14 cellular contexts compared by ENCODE assay signal in the genomic region with DNA sequence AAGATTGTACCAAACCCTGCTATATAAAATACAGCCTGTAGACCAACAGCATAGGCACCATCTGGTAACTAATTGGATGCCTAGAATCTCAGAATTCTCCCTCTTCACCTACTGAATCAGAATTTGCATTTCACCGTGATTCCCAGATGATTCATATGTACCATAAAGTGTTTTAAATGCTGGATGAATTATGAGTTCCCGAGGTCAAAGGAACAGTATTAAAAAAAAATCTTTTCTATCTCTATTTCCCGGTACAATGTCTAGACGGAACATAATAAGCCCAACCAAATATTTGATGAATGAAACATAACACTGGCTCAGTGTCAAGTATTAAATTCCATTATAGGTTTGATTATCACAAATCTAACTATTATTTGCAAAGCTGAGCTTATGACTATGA.
DNase-seq lines count a peak whose midpoint lies in the region; ATAC-seq and TF ChIP-seq lines count a peak whose summit lies in the region.
"Had no signal": no experiment of that assay in that cellular context is flagged by ENCODE, and none has a peak within 500 bp of the region (broad histone marks: within the 10 kb centered on the region; RNA-seq: fewer than 3 reads in every experiment).

No MANE protein-coding gene starts in this region.

- in situ Hi-C loops in GM23248 (cut with MboI), result no loop called here

- H3K4me3 Mint-ChIP-seq in activated naive CD8-positive, alpha-beta T cell treated with anti-CD3 and anti-CD28 coated beads, Interleukin-2, amount 50 U/mL, for 24 hours, result no peak overlapping the region
- H3K4me3 Mint-ChIP-seq: activated CD8-positive, alpha-beta T cell treated with anti-CD3 and anti-CD28 coated beads for 36 hours; CD14-positive monocyte had no signal

- H3K27me3 ChIP-seq in GM23248 (replicated peaks; ENCODE audit: insufficient read depth) (no peaks in the 10 kb centered on the region), fibroblast of lung (ENCODE audit: control insufficient read depth, insufficient read depth, low read length) (no peaks in the 10 kb centered on the region)
- H3K27me3 ChIP-seq: spleen had no signal

- 0 out of 2 replicates have a peak overlapping the region, but pooled peaks have one; percentile 7 for H3K27ac ChIP-seq in GM23248
- no peak overlapping the region for H3K27ac ChIP-seq in fibroblast of lung (ENCODE audit: insufficient read depth, low read length)
- H3K27ac ChIP-seq: spleen had no signal

- H2AFZ ChIP-seq in GM23248, result peak overlapping the region; percentile 18; the same call in 1 of the 2 replicates
- H2AFZ ChIP-seq in fibroblast of lung (ENCODE audit: low read length), result no peak overlapping the region

- peak; percentile 54 for ATAC-seq in SK-N-SH treated with all-trans-retinoic acid at 6 μM for 48 hours
- ATAC-seq in activated naive CD8-positive, alpha-beta T cell treated with anti-CD3 and anti-CD28 coated beads, Interleukin-2, amount 50 U/mL, for 24 hours, result no peak
- ATAC-seq: activated CD8-positive, alpha-beta T cell treated with anti-CD3 and anti-CD28 coated beads for 36 hours had no signal

- H3K4me1 Mint-ChIP-seq in activated naive CD8-positive, alpha-beta T cell treated with anti-CD3 and anti-CD28 coated beads, Interleukin-2, amount 50 U/mL, for 24 hours, result no peaks in the 10 kb centered on the region
- H3K4me1 Mint-ChIP-seq: CD14-positive monocyte had no signal

- H3K27me3 Mint-ChIP-seq in activated naive CD8-positive, alpha-beta T cell treated with anti-CD3 and anti-CD28 coated beads, Interleukin-2, amount 50 U/mL, for 24 hours, result no peaks in the 10 kb centered on the region
- H3K27me3 Mint-ChIP-seq: activated CD8-positive, alpha-beta T cell treated with anti-CD3 and anti-CD28 coated beads for 36 hours had no signal

- no peak overlapping the region for H3K9ac ChIP-seq in GM23248
- no peak overlapping the region for H3K9ac ChIP-seq in fibroblast of lung (ENCODE audit: insufficient read depth, low read length)

- TF ChIP-seq CTCF in fibroblast of lung (conservative IDR thresholded peaks at IDR 0.05 in 1 of 2, IDR thresholded peaks at IDR 0.05 in 1 of 2; ENCODE audit: low read depth in 1 of 2, low read length in 2 of 2), result no peak

- H3K9me2 ChIP-seq in GM23248 (ENCODE audit: insufficient read depth), result no peaks in the 10 kb centered on the region

- H3K27ac Mint-ChIP-seq in activated naive CD8-positive, alpha-beta T cell treated with anti-CD3 and anti-CD28 coated beads, Interleukin-2, amount 50 U/mL, for 24 hours, result no peak overlapping the region
- H3K27ac Mint-ChIP-seq: activated CD8-positive, alpha-beta T cell treated with anti-CD3 and anti-CD28 coated beads for 36 hours; activated T-helper 2 cell treated with anti-CD3 and anti-CD28 coated beads, Interferon-gamma antibody, Interleukin-2, Interleukin-4, amounts not matched to agents 10 μg/mL and 5 μg/mL and 100 μg/mL, durations not matched to agents 14 hours and 24 hours and 36 hours; CD14-positive monocyte had no signal

- no peaks in the 10 kb centered on the region for H3K36me3 Mint-ChIP-seq in activated naive CD8-positive, alpha-beta T cell treated with anti-CD3 and anti-CD28 coated beads, Interleukin-2, amount 50 U/mL, for 24 hours (ENCODE audit: low read depth)
- H3K36me3 Mint-ChIP-seq: CD14-positive monocyte had no signal

- H3K4me1 ChIP-seq in GM23248 (ENCODE audit: insufficient read depth) (peaks cover 25% of the 10 kb centered on the region), fibroblast of lung (ENCODE audit: control insufficient read depth, extremely low read depth, insufficient read depth, low read length) (peaks cover 8% of the 10 kb centered on the region)

- H3K79me2 ChIP-seq in GM23248 (ENCODE audit: insufficient read depth) (no peaks in the 10 kb centered on the region), fibroblast of lung (ENCODE audit: control insufficient read depth, insufficient read depth, low read length) (no peaks in the 10 kb centered on the region)

- H3K4me3 ChIP-seq in GM23248 (0 out of 2 replicates have a peak overlapping the region, but pooled peaks have one; percentile 8), fibroblast of lung (replicated peaks in 1 of 4; ENCODE audit: control extremely low read depth in 1 of 4, insufficient read depth in 1 of 4, low read depth in 3 of 4, low read length in 4 of 4) (no peak overlapping the region)
- H3K4me3 ChIP-seq: spleen had no signal

- H3K4me2 ChIP-seq in GM23248 (ENCODE audit: unreplicated experiment), result peak overlapping the region; percentile 21
- H3K4me2 ChIP-seq in fibroblast of lung (ENCODE audit: extremely low read depth, insufficient read depth, low read length), result no peak overlapping the region

- no peaks in the 10 kb centered on the region for H3K36me3 ChIP-seq in GM23248 (ENCODE audit: low read depth)
- H3K36me3 ChIP-seq in fibroblast of lung (ENCODE audit: control insufficient read depth, insufficient read depth, low read length), result no peaks in the 10 kb centered on the region
- H3K36me3 ChIP-seq: spleen had no signal

- no peaks in the 10 kb centered on the region for H3K9me3 Mint-ChIP-seq in activated naive CD8-positive, alpha-beta T cell treated with anti-CD3 and anti-CD28 coated beads, Interleukin-2, amount 50 U/mL, for 24 hours
- H3K9me3 Mint-ChIP-seq: activated CD8-positive, alpha-beta T cell treated with anti-CD3 and anti-CD28 coated beads for 36 hours; activated T-helper 2 cell treated with anti-CD3 and anti-CD28 coated beads, Interferon-gamma antibody, Interleukin-2, Interleukin-4, amounts not matched to agents 10 μg/mL and 5 μg/mL and 100 μg/mL, durations not matched to agents 14 hours and 24 hours and 36 hours had no signal

- peaks cover 15% of the 10 kb centered on the region; the same call in 1 of the 2 replicates for H3F3A ChIP-seq in GM23248 (ENCODE audit: insufficient read depth)

- H4K20me1 ChIP-seq in GM23248 (ENCODE audit: insufficient read depth) (no peaks in the 10 kb centered on the region), fibroblast of lung (ENCODE audit: control insufficient read depth, extremely low read depth, insufficient read depth, low read length) (no peaks in the 10 kb centered on the region)

- no peaks in the 10 kb centered on the region for H3K9me3 ChIP-seq in GM23248 (ENCODE audit: low read depth)
- no peaks in the 10 kb centered on the region for H3K9me3 ChIP-seq in fibroblast of lung (ENCODE audit: control insufficient read depth, insufficient read depth, low read depth, low read length)
- H3K9me3 ChIP-seq: spleen had no signal

- DNase-seq in GM23248 (peak; percentile 37), fibroblast of lung (ENCODE audit: low read depth in 2 of 2) (peak; percentile 33 to 77), pulmonary artery endothelial cell (ENCODE audit: low read depth, low spot score) (peak; percentile 85), SHP77 treated with DMSO at 0.1 percent for 48 hours (lab: John Stamatoyannopoulos, UW) (no peak), glomerular visceral epithelial cell (ENCODE audit: extremely low spot score) (no peak)
- no peak for DNase-seq in activated naive CD8-positive, alpha-beta T cell treated with anti-CD3 and anti-CD28 coated beads, Interleukin-2, amount 50 U/mL, for 24 hours
- no peak for DNase-seq in activated CD4-positive, alpha-beta T cell treated with anti-CD3 and anti-CD28 coated beads for 4 hours
- DNase-seq: activated CD8-positive, alpha-beta T cell treated with anti-CD3 and anti-CD28 coated beads for 36 hours; aorta; NCI-H1694 treated with DMSO at 0.1 percent for 48 hours; spleen had no signal

- whole genome bisulfite sequencing in GM23248 (ENCODE audit: low coverage in 1 of 2, low lambda C conversion rate in 2 of 2, missing lambda C conversion rate in 2 of 2), 2 experiments, result 27 to 28% methylated on average over 4 of the region's 4 CpGs

TF ChIP-seq in SK-N-SH treated with all-trans-retinoic acid at 6 μM for 48 hours, 23 proteins besides CTCF, POLR2A, EP300 and RAD21:
- TF ChIP-seq ZNF565 (CRISPR knock-in tag; conservative IDR thresholded peaks at IDR 0.05; ENCODE audit: low read depth) (no peak), GLIS3 (CRISPR knock-in tag; IDR thresholded peaks at IDR 0.05) (no peak), CSRNP3 (CRISPR knock-in tag; IDR thresholded peaks at IDR 0.05) (no peak), ISL1 (CRISPR knock-in tag; IDR thresholded peaks at IDR 0.05) (peak; percentile 86)

Comparison
In these comparisons a context has a peak if more than half of its experiments do, and no peak if none do; other contexts are left out.
1. DNase-seq: peak in GM23248 (single experiment), fibroblast of lung (2 of 2) and pulmonary artery endothelial cell (single experiment); none in activated naive CD8-positive, alpha-beta T cell treated with anti-CD3 and anti-CD28 coated beads, Interleukin-2, amount 50 U/mL, for 24 hours (single experiment), SHP77 treated with DMSO at 0.1 percent for 48 hours (single experiment), activated CD4-positive, alpha-beta T cell treated with anti-CD3 and anti-CD28 coated beads for 4 hours (0 of 2) and glomerular visceral epithelial cell (single experiment).